Comparison of ENCODE assay signal across 15 cellular contexts in genomic region chr12:124836759-124837158, GRCh38.
"Had no signal": no experiment of that assay in that cellular context is flagged by ENCODE, and none has a peak within 500 bp of the region (broad histone marks: within the 10 kb centered on the region; RNA-seq: fewer than 3 reads in every experiment).

No MANE protein-coding gene starts in this region.

- H3K36me3 ChIP-seq: stomach, thoracic aorta had no signal

- H3K4me2 ChIP-seq: smooth muscle cell had no signal

- H3K4me1 ChIP-seq: foreskin keratinocyte had no signal

- ATAC-seq: activated T-cell treated with anti-CD3 and anti-CD28 coated beads, Interleukin-2, amount 50 U/mL, for 72 hours; effector memory CD8-positive, alpha-beta T cell; foreskin keratinocyte; naive thymus-derived CD4-positive, alpha-beta T cell; T-helper 17 cell had no signal

- H3K27ac ChIP-seq: foreskin keratinocyte, stomach, thoracic aorta had no signal

- H3K4me3 ChIP-seq: smooth muscle cell, stomach, thoracic aorta had no signal

- DNase-seq: activated CD4-positive, alpha-beta T cell treated with anti-CD3 and anti-CD28 coated beads, Interleukin-2, amount 10 ng/mL, durations not matched to agents 24 days and 14 days; activated CD4-positive, CD25-positive, alpha-beta regulatory T cell; activated CD8-positive, alpha-beta memory T cell treated with anti-CD3 and anti-CD28 coated beads, Interleukin-2, amount 50 U/mL, for 48 hours; activated gamma-delta T cell treated with Interleukin-2 at 50 U/mL for 16 hours; activated naive CD8-positive, alpha-beta T cell treated with anti-CD3 and anti-CD28 coated beads for 36 hours; activated T-cell treated with anti-CD3 and anti-CD28 coated beads, Interleukin-2, amount 50 U/mL, for 72 hours; effector memory CD8-positive, alpha-beta T cell; immature natural killer cell; naive thymus-derived CD4-positive, alpha-beta T cell; stomach; T-helper 17 cell had no signal

- FAIRE-seq: TTC549 had no signal

- H3K27me3 ChIP-seq: foreskin keratinocyte, stomach had no signal

- H3K9me3 ChIP-seq: stomach, thoracic aorta had no signal
